In the genomic region with DNA sequence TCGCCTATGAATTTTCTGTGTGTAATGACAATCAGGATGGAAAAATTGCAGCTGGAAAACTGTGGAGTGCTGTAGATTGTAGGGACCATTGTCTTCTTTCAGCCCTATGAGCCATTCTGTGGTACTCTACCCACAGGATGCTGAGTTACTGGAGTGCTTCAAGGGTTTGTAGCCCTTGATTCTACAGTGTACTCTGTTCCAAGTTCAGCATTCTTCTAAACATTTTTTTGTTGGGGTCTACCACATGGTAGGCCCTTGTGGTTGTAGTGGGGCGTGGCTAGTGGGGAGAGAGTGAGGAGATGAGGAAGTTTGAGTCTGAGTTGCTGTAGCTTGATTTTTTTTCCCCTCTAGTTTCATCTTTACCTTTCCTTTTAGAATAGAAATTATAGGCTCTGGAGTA, we compare ENCODE assay signal across 8 cellular contexts. TPM values are rescaled to one million over a fixed set of nuclear protein-coding genes. Genes with fewer than 3 reads are reported as not detected.
DNase-seq lines count a peak whose midpoint lies in the region; ATAC-seq, FAIRE-seq and TF ChIP-seq lines count a peak whose summit lies in the region.

No MANE protein-coding gene starts in this region.

- POLR2A ChIA-PET in PC-3 (lab: Charles Lee; ENCODE audit: unreplicated experiment) = interaction anchor here (0.7 to 3.0 kb wide), 2 partner anchors 117 to 287 kb away, joined by 3 to 14 read pairs; no protein-coding TSS in a partner anchor

- peak overlapping the region; percentile 92 for H3K27ac ChIP-seq in PC-3 (ENCODE audit: low read length)
- peak overlapping the region; percentile 100 for H3K27ac ChIP-seq in mammary epithelial cell (ENCODE audit: insufficient read depth, low read depth, low read length)
- H3K27ac ChIP-seq in small intestine (ENCODE audit: low read depth in 1 of 2, low read length in 1 of 2) = no peak overlapping the region

- in situ Hi-C loops in GM13977 (cut with MboI; ENCODE audit: low pct_unique_long_range_greater_than_20kb, low sequenced_read_pairs, unreplicated experiment) = no loop called here
- in situ Hi-C loops in mammary epithelial cell (cut with MboI; ENCODE audit: low sequenced_read_pairs in 2 of 2) = no loop called here

- peaks cover 29% of the 10 kb centered on the region for H3F3A ChIP-seq in PC-3 (ENCODE audit: low read length, unreplicated experiment)

- CTCF ChIA-PET in PC-3 (lab: Charles Lee) (interaction anchor here (0.7 kb wide), 1 partner anchor 146 kb away, joined by 3 read pairs; no protein-coding TSS in a partner anchor), mammary epithelial cell (lab: Charles Lee; ENCODE audit: low non-redundant PET) (no interaction called here)

- H2AFZ ChIP-seq in PC-3 (ENCODE audit: low read length) (peak overlapping the region; percentile 1; the same call in 1 of the 2 replicates), mammary epithelial cell (ENCODE audit: low read depth, low read length) (peak overlapping the region; percentile 8)

- dilution Hi-C loops in mammary epithelial cell (cut with HindIII; ENCODE audit: low sequenced_read_pairs) = loop anchor here (5.0 kb wide), 1 partner anchor 37 kb away; no protein-coding TSS in a partner anchor

- peaks cover 48% of the 10 kb centered on the region for H3K4me1 ChIP-seq in PC-3 (ENCODE audit: insufficient read depth, low read length)
- H3K4me1 ChIP-seq in mammary epithelial cell (ENCODE audit: insufficient read depth, low read length) = peaks cover 37% of the 10 kb centered on the region
- H3K4me1 ChIP-seq in small intestine (ENCODE audit: control insufficient read depth in 2 of 2, insufficient read depth in 1 of 2, low read depth in 1 of 2, low read length in 1 of 2) = peaks cover 1 to 6% of the 10 kb centered on the region in 2 donors

- H3K36me3 ChIP-seq in PC-3 (ENCODE audit: low read depth, low read length) (no peaks in the 10 kb centered on the region), mammary epithelial cell (ENCODE audit: insufficient read depth, low read length) (no peaks in the 10 kb centered on the region), small intestine (ENCODE audit: control insufficient read depth in 2 of 2, insufficient read depth in 2 of 2, low read length in 2 of 2) (no peaks in the 10 kb centered on the region)

- BruUV-seq in PC-3 (replicated peaks; lab: Mats Ljungman, UMichigan) (no TSS peak), mammary epithelial cell (replicated peaks; lab: Mats Ljungman, UMichigan) (no TSS peak)

- H3K9me2 ChIP-seq in PC-3 (replicated peaks; ENCODE audit: low read length) = peaks cover 6% of the 10 kb centered on the region; the same call in 1 of the 2 replicates

- ATAC-seq in HG02588 (IDR thresholded peaks at IDR 0.05; ENCODE audit: unreplicated experiment) = peak; percentile 62
- peak; percentile 45 for ATAC-seq in PC-3
- no peak for ATAC-seq in HG03025 (IDR thresholded peaks at IDR 0.05; ENCODE audit: low FRiP score, unreplicated experiment)

- no peak for FAIRE-seq in small intestine (lab: Jason Lieb, UNC)

- peak overlapping the region; percentile 78 for H3K4me2 ChIP-seq in PC-3 (ENCODE audit: low read length)
- peak overlapping the region; percentile 62 for H3K4me2 ChIP-seq in mammary epithelial cell (ENCODE audit: insufficient read depth, low read depth, low read length)

- H3K79me2 ChIP-seq in PC-3 (ENCODE audit: low read length) (peaks cover 80% of the 10 kb centered on the region), mammary epithelial cell (ENCODE audit: insufficient read depth, low read length) (peaks cover 65% of the 10 kb centered on the region)

- H3K9ac ChIP-seq in PC-3 (ENCODE audit: low read length) (peak overlapping the region; percentile 53), mammary epithelial cell (ENCODE audit: insufficient read depth, low read length) (peak overlapping the region; percentile 35)

- H4K20me1 ChIP-seq in PC-3 (ENCODE audit: low read length) (no peaks in the 10 kb centered on the region), mammary epithelial cell (ENCODE audit: insufficient read depth, low read length) (no peaks in the 10 kb centered on the region)

- no peaks in the 10 kb centered on the region for H3K27me3 ChIP-seq in PC-3 (ENCODE audit: low read length)
- H3K27me3 ChIP-seq in mammary epithelial cell (ENCODE audit: insufficient read depth, low read length) = no peaks in the 10 kb centered on the region
- no peaks in the 10 kb centered on the region for H3K27me3 ChIP-seq in small intestine (ENCODE audit: control insufficient read depth in 2 of 2, insufficient read depth in 2 of 2, low read length in 2 of 2)

- DNase-seq in GM13977 (ENCODE audit: low spot score) (peak; percentile 53), PC-3 (peak; percentile 89), mammary epithelial cell (peak; percentile 82), small intestine (peak; percentile 59), C1 segment of cervical spinal cord (lab: John Stamatoyannopoulos, UW) (no peak), NCI-H345 (lab: John Stamatoyannopoulos, UW) (no peak)

- H3K9me3 ChIP-seq in PC-3 (ENCODE audit: low read length) (no peaks in the 10 kb centered on the region), mammary epithelial cell (replicated peaks; ENCODE audit: insufficient read depth, low read length) (no peaks in the 10 kb centered on the region), small intestine (ENCODE audit: control insufficient read depth, low read depth) (no peaks in the 10 kb centered on the region)

- WGBS in mammary epithelial cell (ENCODE audit: low coverage, missing lambda C conversion rate) = 7% methylated on average over 2 of the region's 2 CpGs
- WGBS in small intestine, 3 donors = 77 to 91% (median 80%) methylated on average over 2 of the region's 2 CpGs

- TF ChIP-seq CTCF in GM13977 (IDR thresholded peaks at IDR 0.05; ENCODE audit: extremely low read depth, insufficient read depth, missing control alignments) (no peak), PC-3 (conservative IDR thresholded peaks at IDR 0.05; ENCODE audit: low read depth, low read length) (no peak), mammary epithelial cell (conservative IDR thresholded peaks at IDR 0.05 in 1 of 2, IDR thresholded peaks at IDR 0.05 in 1 of 2; ENCODE audit: extremely low read depth in 1 of 2, insufficient read depth in 1 of 2, low read depth in 1 of 2, low read length in 2 of 2) (no peak)

- intact Hi-C loops in PC-3 (cut with micrococcal nuclease) = loop anchor here (1.0 to 2.0 kb wide), 5 partner anchors 18 to 158 kb away; no protein-coding TSS in a partner anchor
- intact Hi-C loops in mammary epithelial cell (cut with micrococcal nuclease) = loop anchor here (2.0 to 5.0 kb wide), 2 partner anchors 74 to 153 kb away; no protein-coding TSS in a partner anchor

- peak overlapping the region; percentile 53 for H3K4me3 ChIP-seq in PC-3 (ENCODE audit: low read length)
- peak overlapping the region in 1 of 3 experiments; percentile 2 for H3K4me3 ChIP-seq in mammary epithelial cell (replicated peaks in 1 of 3; ENCODE audit: insufficient read depth in 1 of 3, low read depth in 2 of 3, low read length in 3 of 3)
- no peak overlapping the region for H3K4me3 ChIP-seq in small intestine (ENCODE audit: low read depth in 1 of 2, low read length in 2 of 2)

RNA-seq across cellular contexts. Expression of gene REEP3, which starts 33.5 kb away (rescaled TPM):
- total RNA-seq in PC-3 (2014; rRNA removed) (63.2 and 75.2 TPM in 2 replicates), mammary epithelial cell (10 to 100 TPM; 80.4 to 81.8 TPM)
- polyA plus RNA-seq in mammary epithelial cell (62.1 TPM), small intestine (10 to 100 TPM in 2 of 3 donors, 1 to 10 TPM in 1; 9.8 to 21.5 (median 21.3) TPM)
- polyA minus RNA-seq in mammary epithelial cell = 28.5 TPM

Comparison
In these comparisons a context has a peak if more than half of its experiments do, and no peak if none do; other contexts are left out.
1. DNase-seq: peak in GM13977 (single experiment), PC-3 (single experiment), mammary epithelial cell (single experiment) and small intestine (single experiment); none in C1 segment of cervical spinal cord (0 of 14) and NCI-H345 (single experiment).
2. H3K27ac ChIP-seq: peak in PC-3 (single experiment) and mammary epithelial cell (single experiment); none in small intestine (0 of 2).